In the genomic region with DNA sequence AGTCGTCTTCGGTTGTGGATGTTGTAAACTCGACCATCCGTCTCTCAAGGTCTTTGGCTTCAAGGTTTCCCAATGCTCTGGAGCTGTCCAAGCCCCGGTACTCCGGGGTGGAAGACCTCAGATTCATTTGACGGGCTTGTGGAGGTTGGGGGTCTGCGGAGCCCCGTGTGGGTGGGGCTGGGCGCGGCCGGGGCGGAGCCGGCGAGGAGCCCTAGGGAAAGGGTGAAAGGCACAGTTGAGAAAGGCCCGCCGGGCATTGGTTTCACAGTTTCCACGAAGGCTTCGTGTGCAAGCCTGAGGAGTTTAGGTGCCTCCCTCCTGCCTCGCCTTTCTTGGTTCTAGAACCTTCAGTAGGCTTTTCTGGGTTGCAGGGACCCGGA, we compare ENCODE assay signal across 8 cellular contexts. TPM values are rescaled to one million over a fixed set of nuclear protein-coding genes. Genes with fewer than 3 reads are reported as not detected.
DNase-seq lines count a peak whose midpoint lies in the region; ATAC-seq and TF ChIP-seq lines count a peak whose summit lies in the region.

No MANE protein-coding gene starts in this region.

- peaks cover 14% of the 10 kb centered on the region for H3K4me1 Mint-ChIP-seq in type B pancreatic cell (ENCODE audit: unreplicated experiment)

- H3K9me3 Mint-ChIP-seq in type B pancreatic cell: no peaks in the 10 kb centered on the region

- H3K4me2 ChIP-seq in mammary epithelial cell (ENCODE audit: insufficient read depth, low read depth, low read length): peak overlapping the region; percentile 93

- peaks cover 42% of the 10 kb centered on the region for H3K79me2 ChIP-seq in mammary epithelial cell (ENCODE audit: insufficient read depth, low read length)

- H3K27me3 Mint-ChIP-seq in type B pancreatic cell: peaks cover 10% of the 10 kb centered on the region

- H3K27ac Mint-ChIP-seq in type B pancreatic cell: peak overlapping the region; percentile 95

- H3K27ac ChIP-seq in mammary epithelial cell (ENCODE audit: insufficient read depth, low read depth, low read length) (no peak overlapping the region), lung (ENCODE audit: low read depth in 1 of 2, low read length in 1 of 2) (peak overlapping the region; percentile 86 to 91)

- BruUV-seq in mammary epithelial cell (replicated peaks; lab: Mats Ljungman, UMichigan): no TSS peak

- no peaks in the 10 kb centered on the region for H3K27me3 ChIP-seq in mammary epithelial cell (ENCODE audit: insufficient read depth, low read length)
- H3K27me3 ChIP-seq in lung (ENCODE audit: control insufficient read depth, insufficient read depth): no peaks in the 10 kb centered on the region

- H3K4me1 ChIP-seq in mammary epithelial cell (ENCODE audit: insufficient read depth, low read length) (peaks cover 23% of the 10 kb centered on the region), lung (ENCODE audit: control insufficient read depth in 2 of 2, insufficient read depth in 2 of 2, low read length in 2 of 2) (peaks cover 0 to 9% of the 10 kb centered on the region in 2 donors)

- H2AFZ ChIP-seq in mammary epithelial cell (ENCODE audit: low read depth, low read length): peak overlapping the region; percentile 93

- H3K9ac ChIP-seq in mammary epithelial cell (ENCODE audit: insufficient read depth, low read length): no peak overlapping the region

- H3K9me3 ChIP-seq in mammary epithelial cell (replicated peaks; ENCODE audit: insufficient read depth, low read length) (no peaks in the 10 kb centered on the region), lung (ENCODE audit: control insufficient read depth in 2 of 2, insufficient read depth in 1 of 2, low read length in 1 of 2) (no peaks in the 10 kb centered on the region)

- in situ Hi-C loops in mammary epithelial cell (cut with MboI; ENCODE audit: low sequenced_read_pairs in 2 of 2): no loop called here

- ATAC-seq in lung (ENCODE audit: insufficient read depth, low FRiP score): no peak

- H3K4me3 ChIP-seq in mammary epithelial cell (replicated peaks in 1 of 3; ENCODE audit: insufficient read depth in 1 of 3, low read depth in 2 of 3, low read length in 3 of 3): peak overlapping the region; percentile 43 to 62 (median 53)
- no peak overlapping the region for H3K4me3 ChIP-seq in lung

- peak; percentile 3 for DNase-seq in stimulated activated CD4-positive, alpha-beta T cell treated with anti-CD3 and anti-CD28 coated beads, Interleukin-4, amount 100 ng/mL, for 24 hours
- DNase-seq in stimulated activated CD4-positive, alpha-beta T cell treated with anti-CD3 and anti-CD28 coated beads, Interleukin-1b, Interleukin-23, amount 100 ng/mL, for 48 hours: no peak
- DNase-seq in mammary epithelial cell: peak; percentile 6
- DNase-seq in lung (ENCODE audit: low spot score): no peak
- no peak for DNase-seq in type B pancreatic cell (ENCODE audit: extremely low spot score, unreplicated experiment)
- no peak for DNase-seq in 8988T
- no peak for DNase-seq in glomerular visceral epithelial cell (ENCODE audit: extremely low spot score)
- DNase-seq in cerebellar nuclear complex (lab: John Stamatoyannopoulos, UW): no peak

- no peaks in the 10 kb centered on the region for H4K20me1 ChIP-seq in mammary epithelial cell (ENCODE audit: insufficient read depth, low read length)

- CTCF ChIA-PET in mammary epithelial cell (lab: Charles Lee; ENCODE audit: low non-redundant PET): no interaction called here

- no peaks in the 10 kb centered on the region for H3K36me3 Mint-ChIP-seq in type B pancreatic cell

- H3K36me3 ChIP-seq in mammary epithelial cell (ENCODE audit: insufficient read depth, low read length) (no peaks in the 10 kb centered on the region), lung (ENCODE audit: control insufficient read depth in 2 of 2, insufficient read depth in 2 of 2, low read length in 2 of 2) (no peaks in the 10 kb centered on the region)

- dilution Hi-C loops in mammary epithelial cell (cut with HindIII; ENCODE audit: low sequenced_read_pairs): loop anchor here (5.0 kb wide), 1 partner anchor 58 kb away; no protein-coding TSS in a partner anchor

- intact Hi-C loops in mammary epithelial cell (cut with micrococcal nuclease): loop anchor here (1.0 to 5.0 kb wide), 3 partner anchors 39 to 103 kb away; a partner anchor contains a TSS

- H3K4me3 Mint-ChIP-seq in type B pancreatic cell: peak overlapping the region; percentile 94

- TF ChIP-seq CTCF in mammary epithelial cell (conservative IDR thresholded peaks at IDR 0.05 in 1 of 2, IDR thresholded peaks at IDR 0.05 in 1 of 2; ENCODE audit: extremely low read depth in 1 of 2, insufficient read depth in 1 of 2, low read depth in 1 of 2, low read length in 2 of 2): no peak
- TF ChIP-seq CTCF in lung (IDR thresholded peaks at IDR 0.05; ENCODE audit: control extremely low read depth, extremely low read depth): no peak
- no peak for TF ChIP-seq CTCF in type B pancreatic cell (conservative IDR thresholded peaks at IDR 0.05)

- WGBS in mammary epithelial cell (ENCODE audit: low coverage, missing lambda C conversion rate): 0% methylated on average over 5 of the region's 21 CpGs
- WGBS in lung, 2 donors: 7 to 12% methylated on average over 21 of the region's 21 CpGs

RNA-seq across cellular contexts. Expression of a gene that starts 0.4 kb away (rescaled TPM):
- 10 to 100 TPM; 22.8 to 30.3 TPM for total RNA-seq in mammary epithelial cell
- 3.7 TPM for polyA plus RNA-seq in mammary epithelial cell
- 53.2 TPM for polyA minus RNA-seq in mammary epithelial cell
- total RNA-seq in lung: 10 to 100 TPM; 23.7 to 86.2 TPM
- 1 to 10 TPM; 2.7 to 4.6 TPM for polyA plus RNA-seq in lung
- 45.4 and 54.9 TPM in 2 replicates for total RNA-seq in type B pancreatic cell (ENCODE audit: low replicate concordance)

Comparison
In these comparisons a context has a peak if more than half of its experiments do, and no peak if none do; other contexts are left out.
1. DNase-seq: peak in stimulated activated CD4-positive, alpha-beta T cell treated with anti-CD3 and anti-CD28 coated beads, Interleukin-4, amount 100 ng/mL, for 24 hours (single experiment) and mammary epithelial cell (single experiment); none in stimulated activated CD4-positive, alpha-beta T cell treated with anti-CD3 and anti-CD28 coated beads, Interleukin-1b, Interleukin-23, amount 100 ng/mL, for 48 hours (single experiment), lung (single experiment), type B pancreatic cell (single experiment), 8988T (single experiment), glomerular visceral epithelial cell (single experiment) and cerebellar nuclear complex (0 of 2).